In genomic region chr14:99579077-99579836, GRCh38 we compare ENCODE assay signal across 13 cellular contexts. TPM values are rescaled to one million over a fixed set of nuclear protein-coding genes. Genes with fewer than 3 reads are reported as not detected.
DNase-seq lines count a peak whose midpoint lies in the region; ATAC-seq, FAIRE-seq and TF ChIP-seq lines count a peak whose summit lies in the region.
"Had no signal": no experiment of that assay in that cellular context is flagged by ENCODE, and none has a peak within 500 bp of the region (broad histone marks: within the 10 kb centered on the region; RNA-seq: fewer than 3 reads in every experiment).

No MANE protein-coding gene starts in this region.

- no peak; the same call in 1 of the 2 replicates for ATAC-seq in WTC11
- no peak for ATAC-seq in HG03196 (IDR thresholded peaks at IDR 0.05; ENCODE audit: unreplicated experiment)
- ATAC-seq in HG03108 (IDR thresholded peaks at IDR 0.05; ENCODE audit: unreplicated experiment) = no peak
- ATAC-seq: activated T-cell treated with anti-CD3 and anti-CD28 coated beads, Interleukin-2, amount 50 U/mL, for 72 hours; T-cell had no signal

- H3K9ac ChIP-seq in kidney (ENCODE audit: low read length in 2 of 2) = peak overlapping the region in 1 of 2 donors; percentile 60

- H3K27me3 Mint-ChIP-seq in WTC11 (ENCODE audit: low read depth) = 0 out of 2 replicates have a peak, but pooled peaks cover 2% of the 10 kb centered on the region
- H3K27me3 Mint-ChIP-seq: T-cell had no signal

- peaks cover 48% of the 10 kb centered on the region for H3K4me1 Mint-ChIP-seq in WTC11

- CTCF ChIA-PET in WTC11 (lab: Charles Lee) = interaction anchor here (0.9 to 1.4 kb wide), 5 partner anchors 9 to 62 kb away, joined by 3 to 6 read pairs (median 3); no protein-coding TSS in a partner anchor

- TF ChIP-seq CTCF in WTC11 (IDR thresholded peaks at IDR 0.05) (no peak), kidney (IDR thresholded peaks at IDR 0.05; ENCODE audit: borderline replicate concordance, extremely low read depth, insufficient read depth) (no peak)

- POLR2A ChIA-PET in WTC11 (lab: Charles Lee) = no interaction called here

- H3K27ac Mint-ChIP-seq in WTC11 = peak overlapping the region; percentile 49; the same call in 1 of the 2 replicates
- H3K27ac Mint-ChIP-seq: activated T-cell treated with anti-CD3 and anti-CD28 coated beads, Interleukin-2, amount 50 U/mL, for 72 hours; T-cell had no signal

- no peaks in the 10 kb centered on the region for H3K9me3 Mint-ChIP-seq in WTC11
- H3K9me3 Mint-ChIP-seq: activated T-cell treated with anti-CD3 and anti-CD28 coated beads, Interleukin-2, amount 50 U/mL, for 72 hours; T-cell had no signal

- H3K27ac ChIP-seq in kidney (ENCODE audit: low read depth in 2 of 2, low read length in 2 of 2) (peak overlapping the region; percentile 61 to 73), skin epidermis (peak overlapping the region in 20 of 21 experiments; percentile 57 to 85 (median 73))

- no peak overlapping the region for H3K4me3 Mint-ChIP-seq in WTC11
- H3K4me3 Mint-ChIP-seq: activated T-cell treated with anti-CD3 and anti-CD28 coated beads, Interleukin-2, amount 50 U/mL, for 72 hours; T-cell had no signal

- H3K36me3 ChIP-seq in kidney (ENCODE audit: control insufficient read depth in 1 of 2, insufficient read depth in 2 of 2, low read length in 2 of 2) = no peaks in the 10 kb centered on the region

- peak; percentile 35 for DNase-seq in ELR (ENCODE audit: low read depth)
- DNase-seq in WTC11 (ENCODE audit: low spot score) = no peak
- peak; percentile 92 for DNase-seq in kidney
- DNase-seq in dermis blood vessel endothelial cell = no peak
- DNase-seq in COR-L47 (lab: John Stamatoyannopoulos, UW) = no peak
- DNase-seq: activated T-cell treated with anti-CD3 and anti-CD28 coated beads, Interleukin-2, amount 50 U/mL, for 72 hours; cortex of kidney; NCI-H2081 treated with DMSO at 0.1 percent for 48 hours; T-cell had no signal

- H3K4me1 ChIP-seq in kidney (ENCODE audit: control insufficient read depth in 1 of 2, insufficient read depth in 1 of 2, low read depth in 1 of 2, low read length in 2 of 2) = peaks cover 37 to 49% of the 10 kb centered on the region in 2 donors

- intact Hi-C loops in kidney (cut with DNase I) = no loop called here

- no peaks in the 10 kb centered on the region for H3K9me3 ChIP-seq in kidney (ENCODE audit: control insufficient read depth in 1 of 2, low read length in 2 of 2)

- no peaks in the 10 kb centered on the region for H3K36me3 Mint-ChIP-seq in WTC11
- H3K36me3 Mint-ChIP-seq: T-cell had no signal

- no peak for FAIRE-seq in kidney (lab: Jason Lieb, UNC)
- FAIRE-seq: H54 had no signal

- H3K4me3 ChIP-seq in kidney (ENCODE audit: low read length in 2 of 2) = no peak overlapping the region
- H3K4me3 ChIP-seq in skin epidermis = peak overlapping the region in 1 of 7 experiments; percentile 15

TF ChIP-seq in WTC11, 78 proteins besides CTCF, POLR2A, EP300 and RAD21 (continues in another document):
- TF ChIP-seq GRHL2 (CRISPR knock-in tag; IDR thresholded peaks at IDR 0.05; ENCODE audit: insufficient replicate concordance, severe bottlenecking) (no peak), ZNF425 (CRISPR knock-in tag; conservative IDR thresholded peaks at IDR 0.05) (no peak), E2F4 (CRISPR knock-in tag; IDR thresholded peaks at IDR 0.05; ENCODE audit: borderline replicate concordance, low read depth) (no peak), STAT6 (CRISPR knock-in tag; conservative IDR thresholded peaks at IDR 0.05; ENCODE audit: low read depth) (no peak), USF2 (CRISPR knock-in tag; IDR thresholded peaks at IDR 0.05) (no peak), MLX (CRISPR knock-in tag; IDR thresholded peaks at IDR 0.05) (no peak), FOXJ3 (CRISPR knock-in tag; IDR thresholded peaks at IDR 0.05; ENCODE audit: borderline replicate concordance) (no peak), IRF1 (CRISPR knock-in tag; IDR thresholded peaks at IDR 0.05) (no peak), ZNF138 (CRISPR knock-in tag; conservative IDR thresholded peaks at IDR 0.05) (no peak), CREM (CRISPR knock-in tag; IDR thresholded peaks at IDR 0.05) (no peak)

RNA-seq across cellular contexts. Expression of gene CCDC85C, which starts 24.8 kb away (rescaled TPM):
- total RNA-seq in WTC11 (2021) (28.7 to 35.8 TPM (median 30.4 TPM) in 3 replicates), kidney (21.4 TPM), dermis blood vessel endothelial cell (14.5 and 32.4 TPM in 2 replicates)
- polyA plus RNA-seq in kidney (ENCODE audit: insufficient read depth, low read depth, low replicate concordance) = 14.7 TPM

Comparison
In these comparisons a context has a peak if more than half of its experiments do, and no peak if none do; other contexts are left out.
1. DNase-seq: peak in ELR (single experiment) and kidney (single experiment); none in WTC11 (single experiment), dermis blood vessel endothelial cell (single experiment) and COR-L47 (single experiment).